In the genomic region with DNA sequence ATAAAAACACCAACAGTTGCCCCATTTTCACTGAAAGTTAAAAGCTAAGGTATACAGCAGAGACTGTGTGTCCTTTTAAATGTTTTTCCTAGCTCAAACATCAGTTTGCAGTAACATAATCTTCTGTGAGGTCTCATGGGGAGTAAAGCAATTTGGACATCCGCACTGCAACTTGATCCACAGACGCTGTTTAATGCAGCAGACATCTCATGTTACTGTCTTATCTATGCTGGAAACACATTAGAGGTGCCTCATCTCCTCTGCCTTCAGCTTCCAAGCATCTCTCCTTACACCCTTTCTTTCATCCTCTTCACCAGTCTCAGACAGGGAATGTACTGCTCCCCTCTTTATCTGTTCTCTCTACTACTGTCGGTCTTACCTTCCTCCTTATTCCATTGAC, we compare ENCODE assay signal across 12 cellular contexts. TPM values are rescaled to one million over a fixed set of nuclear protein-coding genes. Genes with fewer than 3 reads are reported as not detected.
A peak's percentile ranks its signal among the peaks of the same experiment; 100 is the strongest.
DNase-seq lines count a peak whose midpoint lies in the region; TF ChIP-seq lines count a peak whose summit lies in the region.
"Had no signal": no experiment of that assay in that cellular context is flagged by ENCODE, and none has a peak within 500 bp of the region (broad histone marks: within the 10 kb centered on the region; RNA-seq: fewer than 3 reads in every experiment).

No MANE protein-coding gene starts in this region.

- no peak for TF ChIP-seq POLR2A in spleen (IDR thresholded peaks at IDR 0.05)

- H3K27me3 ChIP-seq in spleen (replicated peaks in 1 of 7) = peaks cover 0 to 6% (median 0%) of the 10 kb centered on the region in 7 donors
- H3K27me3 ChIP-seq in CD4-positive, alpha-beta memory T cell (ENCODE audit: insufficient read depth, low read length) = no peaks in the 10 kb centered on the region

- 65 to 81% (median 74%) methylated on average over 3 of the region's 3 CpGs for WGBS in spleen, 5 donors

- H3K9me3 ChIP-seq in HEK293 (ENCODE audit: control insufficient read depth, insufficient read depth, low read depth, low read length) (no peaks in the 10 kb centered on the region), spleen (no peaks in the 10 kb centered on the region)
- H3K9me3 ChIP-seq in CD4-positive, alpha-beta memory T cell (ENCODE audit: control insufficient read depth in 1 of 2, low read length in 2 of 2) = no peaks in the 10 kb centered on the region

- intact Hi-C loops in spleen (cut with DNase I; ENCODE audit: low total_unique reads) = no loop called here
- intact Hi-C loops in CD4-positive, alpha-beta memory T cell (cut with micrococcal nuclease) = no loop called here

- DNase-seq in NCI-H526 treated with DMSO at 0.1 percent for 48 hours (lab: John Stamatoyannopoulos, UW) = peak; percentile 32
- DNase-seq in epithelial cell of esophagus (ENCODE audit: low read depth) = peak; percentile 14
- DNase-seq in retina = peak; percentile 30
- DNase-seq in stimulated activated CD4-positive, alpha-beta T cell treated with anti-CD3 and anti-CD28 coated beads, Interleukin-2, amount 100 ng/mL, for 24 hours = no peak
- DNase-seq in spleen = no peak
- no peak for DNase-seq in CD4-positive, alpha-beta memory T cell
- no peak for DNase-seq in AG08396 (ENCODE audit: low spot score)
- DNase-seq: H9; hypothalamus; stimulated activated naive CD4-positive, alpha-beta T cell treated with Interleukin-2 at 50 U/mL for 16 hours; WERI-Rb-1 had no signal

- H3K36me3 ChIP-seq in HEK293 (ENCODE audit: control insufficient read depth in 2 of 2, insufficient read depth in 1 of 2, low read length in 2 of 2) (no peaks in the 10 kb centered on the region), spleen (no peaks in the 10 kb centered on the region)
- H3K36me3 ChIP-seq in CD4-positive, alpha-beta memory T cell (ENCODE audit: insufficient read depth, low read length) = no peaks in the 10 kb centered on the region
- H3K36me3 ChIP-seq: WERI-Rb-1 had no signal

- peaks cover 13 to 15% of the 10 kb centered on the region in 2 donors for H3K27me3 Mint-ChIP-seq in CD4-positive, alpha-beta memory T cell

- H3K4me3 Mint-ChIP-seq in CD4-positive, alpha-beta memory T cell = no peak overlapping the region
- H3K4me3 Mint-ChIP-seq: H9 had no signal

- CTCF ChIA-PET in HEK293 (lab: Yijun Ruan, JAX) = interaction anchor here (1.0 kb wide), 1 partner anchor 28 kb away, joined by 3 read pairs; no protein-coding TSS in a partner anchor
- CTCF ChIA-PET in CD4-positive, alpha-beta memory T cell (lab: Charles Lee; ENCODE audit: partially characterized antibody) = no interaction called here

- H3K27ac ChIP-seq in HEK293 (ENCODE audit: extremely low read depth, low read depth, low read length) (peak overlapping the region; percentile 4; the same call in 1 of the 2 replicates), spleen (no peak overlapping the region)
- H3K27ac ChIP-seq in CD4-positive, alpha-beta memory T cell (ENCODE audit: low read depth, low read length) = no peak overlapping the region
- H3K27ac ChIP-seq: WERI-Rb-1 had no signal

- POLR2A ChIA-PET in HEK293 (lab: Yijun Ruan, JAX) = interaction anchor here (0.9 kb wide), 1 partner anchor 53 kb away, joined by 3 read pairs; no protein-coding TSS in a partner anchor
- POLR2A ChIA-PET in CD4-positive, alpha-beta memory T cell (lab: Charles Lee; ENCODE audit: partially characterized antibody) = no interaction called here

- 0 out of 2 replicates have a peak, but pooled peaks cover 4% of the 10 kb centered on the region for H3K4me1 ChIP-seq in HEK293 (ENCODE audit: control insufficient read depth, insufficient read depth, low read length)
- no peaks in the 10 kb centered on the region for H3K4me1 ChIP-seq in spleen
- no peaks in the 10 kb centered on the region for H3K4me1 ChIP-seq in CD4-positive, alpha-beta memory T cell (ENCODE audit: insufficient read depth, low read length)

- TF ChIP-seq CTCF in HEK293 (tag by site-specific recombination; IDR thresholded peaks at IDR 0.05) = no peak
- no peak for TF ChIP-seq CTCF in epithelial cell of esophagus (IDR thresholded peaks at IDR 0.05; ENCODE audit: insufficient read depth, low read depth, low read length, missing control alignments)
- TF ChIP-seq CTCF in spleen (IDR thresholded peaks at IDR 0.05 in 8 of 11, conservative IDR thresholded peaks at IDR 0.05 in 3 of 11) = no peak

- no peak overlapping the region for H3K4me3 ChIP-seq in HEK293 (ENCODE audit: low read depth, low read length)
- H3K4me3 ChIP-seq in epithelial cell of esophagus (ENCODE audit: low read length) = no peak overlapping the region
- no peak overlapping the region for H3K4me3 ChIP-seq in spleen
- no peak overlapping the region for H3K4me3 ChIP-seq in CD4-positive, alpha-beta memory T cell (ENCODE audit: low read length in 2 of 2)

- H3K4me1 Mint-ChIP-seq in CD4-positive, alpha-beta memory T cell = no peaks in the 10 kb centered on the region

- no peak overlapping the region for H3K27ac Mint-ChIP-seq in CD4-positive, alpha-beta memory T cell
- H3K27ac Mint-ChIP-seq: H9 had no signal

- no peaks in the 10 kb centered on the region for H3K36me3 Mint-ChIP-seq in CD4-positive, alpha-beta memory T cell

- H3K9me3 Mint-ChIP-seq in CD4-positive, alpha-beta memory T cell = no peaks in the 10 kb centered on the region
- H3K9me3 Mint-ChIP-seq: H9 had no signal

TF ChIP-seq in HEK293, 187 proteins besides CTCF, POLR2A, EP300 and RAD21 (continues in another document):
- TF ChIP-seq ZNF423 (tag by site-specific recombination; IDR thresholded peaks at IDR 0.05) = no peak
- peak; percentile 82 for TF ChIP-seq SCRT1 (tag by site-specific recombination; IDR thresholded peaks at IDR 0.05; ENCODE audit: borderline replicate concordance)
- TF ChIP-seq ZNF792 (tag by site-specific recombination; IDR thresholded peaks at IDR 0.05) = peak; percentile 69; the same call in 1 of the 2 replicates
- peak; percentile 97 for TF ChIP-seq ZEB2 (tag by site-specific recombination; IDR thresholded peaks at IDR 0.05)
- TF ChIP-seq, protein P1, sequence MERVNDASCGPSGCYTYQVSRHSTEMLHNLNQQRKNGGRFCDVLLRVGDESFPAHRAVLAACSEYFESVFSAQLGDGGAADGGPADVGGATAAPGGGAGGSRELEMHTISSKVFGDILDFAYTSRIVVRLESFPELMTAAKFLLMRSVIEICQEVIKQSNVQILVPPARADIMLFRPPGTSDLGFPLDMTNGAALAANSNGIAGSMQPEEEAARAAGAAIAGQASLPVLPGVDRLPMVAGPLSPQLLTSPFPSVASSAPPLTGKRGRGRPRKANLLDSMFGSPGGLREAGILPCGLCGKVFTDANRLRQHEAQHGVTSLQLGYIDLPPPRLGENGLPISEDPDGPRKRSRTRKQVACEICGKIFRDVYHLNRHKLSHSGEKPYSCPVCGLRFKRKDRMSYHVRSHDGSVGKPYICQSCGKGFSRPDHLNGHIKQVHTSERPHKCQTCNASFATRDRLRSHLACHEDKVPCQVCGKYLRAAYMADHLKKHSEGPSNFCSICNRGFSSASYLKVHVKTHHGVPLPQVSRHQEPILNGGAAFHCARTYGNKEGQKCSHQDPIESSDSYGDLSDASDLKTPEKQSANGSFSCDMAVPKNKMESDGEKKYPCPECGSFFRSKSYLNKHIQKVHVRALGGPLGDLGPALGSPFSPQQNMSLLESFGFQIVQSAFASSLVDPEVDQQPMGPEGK (tag by site-specific recombination; IDR thresholded peaks at IDR 0.05) = peak; percentile 53
- TF ChIP-seq MEIS1 (CRISPR knock-in tag; IDR thresholded peaks at IDR 0.05; ENCODE audit: borderline replicate concordance) = no peak
- TF ChIP-seq ZNF701 (tag by site-specific recombination; IDR thresholded peaks at IDR 0.05) = no peak
- TF ChIP-seq ZNF660 (tag by site-specific recombination; IDR thresholded peaks at IDR 0.05) = peak; percentile 87
- no peak for TF ChIP-seq ZNF174 (tag by site-specific recombination; IDR thresholded peaks at IDR 0.05)
- TF ChIP-seq ZNF302 (tag by site-specific recombination; IDR thresholded peaks at IDR 0.05; ENCODE audit: low read depth) = no peak
- no peak for TF ChIP-seq KLF7 (tag by site-specific recombination; IDR thresholded peaks at IDR 0.05; ENCODE audit: borderline replicate concordance)
- TF ChIP-seq ZNF529 (tag by site-specific recombination; IDR thresholded peaks at IDR 0.05; ENCODE audit: insufficient replicate concordance) = no peak
- TF ChIP-seq ZNF324 (tag by site-specific recombination; IDR thresholded peaks at IDR 0.05) = peak; percentile 61; the same call in 1 of the 2 replicates
- TF ChIP-seq ZNF311 (tag by site-specific recombination; IDR thresholded peaks at IDR 0.05; ENCODE audit: borderline replicate concordance) = no peak
- 0 out of 2 replicates have a peak, but pooled peaks have one; percentile 33 for TF ChIP-seq ZNF561 (tag by site-specific recombination; IDR thresholded peaks at IDR 0.05; ENCODE audit: borderline replicate concordance)
- no peak for TF ChIP-seq ZNF223 (tag by site-specific recombination; IDR thresholded peaks at IDR 0.05)

RNA-seq across cellular contexts. Expression of a gene that starts 53.7 kb away (rescaled TPM):
- 100 to 1,000 TPM in 4 of 7 donors, 10 to 100 TPM in 3; 82.7 to 165 (median 101) TPM for total RNA-seq in spleen
- polyA plus RNA-seq in spleen = 1 to 10 TPM; 7.2 to 9.0 (median 9.0) TPM
- total RNA-seq in CD4-positive, alpha-beta memory T cell = 100 to 1,000 TPM; 119 to 130 TPM
- polyA plus RNA-seq in CD4-positive, alpha-beta memory T cell = 10 to 100 TPM; 37.1 to 52.2 TPM

Comparison
In these comparisons a context has a peak if more than half of its experiments do, and no peak if none do; other contexts are left out.
1. DNase-seq: peak in NCI-H526 treated with DMSO at 0.1 percent for 48 hours (single experiment), epithelial cell of esophagus (single experiment) and retina (single experiment); none in stimulated activated CD4-positive, alpha-beta T cell treated with anti-CD3 and anti-CD28 coated beads, Interleukin-2, amount 100 ng/mL, for 24 hours (0 of 2), spleen (single experiment), CD4-positive, alpha-beta memory T cell (0 of 5) and AG08396 (single experiment).